In the genomic region with DNA sequence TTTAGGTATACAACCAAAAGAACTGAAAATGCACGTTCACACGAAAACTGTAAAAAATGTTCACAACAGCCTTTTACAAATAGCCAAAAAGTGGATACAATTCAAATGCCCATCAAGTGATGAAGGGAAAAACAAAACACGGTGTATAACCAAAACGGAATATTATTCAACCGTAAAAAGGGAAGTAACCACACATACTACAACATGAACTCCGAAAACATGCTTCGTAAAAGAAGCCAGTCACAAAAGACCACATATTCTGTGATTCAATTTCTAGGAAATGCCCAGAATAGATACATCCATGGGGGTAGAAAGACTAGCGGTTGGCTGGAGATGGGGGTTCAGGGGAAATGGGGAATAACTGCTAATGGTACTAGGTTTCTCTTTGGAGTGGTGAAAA, we compare ENCODE assay signal across 17 cellular contexts.
DNase-seq lines count a peak whose midpoint lies in the region; ATAC-seq, FAIRE-seq and TF ChIP-seq lines count a peak whose summit lies in the region.
"Had no signal": no experiment of that assay in that cellular context is flagged by ENCODE, and none has a peak within 500 bp of the region (broad histone marks: within the 10 kb centered on the region; RNA-seq: fewer than 3 reads in every experiment).

No MANE protein-coding gene starts in this region.

- DNase-seq in CD1c-positive myeloid dendritic cell (ENCODE audit: extremely low spot score) (peak; percentile 25), GM19239 (ENCODE audit: insufficient read length, low spot score) (no peak), OCI-LY7 (ENCODE audit: low spot score) (no peak), type B pancreatic cell (ENCODE audit: extremely low spot score, unreplicated experiment) (no peak)
- DNase-seq in naive thymus-derived CD4-positive, alpha-beta T cell = no peak
- no peak for DNase-seq in activated naive CD4-positive, alpha-beta T cell treated with anti-CD3 and anti-CD28 coated beads for 36 hours
- DNase-seq: ACHN, COR-L47, DMS153, EL, KG1, NCI-H1417 treated with DMSO at 0.1 percent for 48 hours, NCI-H2029, NCI-H510A had no signal

- ATAC-seq in naive thymus-derived CD4-positive, alpha-beta T cell = no peak
- ATAC-seq in GM18909 (IDR thresholded peaks at IDR 0.05; ENCODE audit: poor library complexity, unreplicated experiment) = no peak
- ATAC-seq in HG03025 (IDR thresholded peaks at IDR 0.05; ENCODE audit: low FRiP score, unreplicated experiment) = no peak

- peaks cover 45 to 91% (median 68%) of the 10 kb centered on the region in 7 donors for H3K4me1 Mint-ChIP-seq in naive thymus-derived CD4-positive, alpha-beta T cell
- H3K4me1 Mint-ChIP-seq in type B pancreatic cell (ENCODE audit: unreplicated experiment) = peaks cover 30% of the 10 kb centered on the region
- H3K4me1 Mint-ChIP-seq in activated naive CD4-positive, alpha-beta T cell treated with anti-CD3 and anti-CD28 coated beads for 36 hours (ENCODE audit: low read depth) = peaks cover 49% of the 10 kb centered on the region

- CTCF ChIA-PET in OCI-LY7 (lab: Charles Lee; ENCODE audit: unreplicated experiment) = no interaction called here
- CTCF ChIA-PET in naive thymus-derived CD4-positive, alpha-beta T cell (lab: Charles Lee) = no interaction called here
- CTCF ChIA-PET in activated naive CD4-positive, alpha-beta T cell treated with anti-CD3 and anti-CD28 coated beads for 36 hours (lab: Charles Lee) = no interaction called here

- TF ChIP-seq CTCF in OCI-LY7 (conservative IDR thresholded peaks at IDR 0.05; ENCODE audit: low read length) = no peak
- TF ChIP-seq CTCF in type B pancreatic cell (conservative IDR thresholded peaks at IDR 0.05) = no peak

- peaks cover 18% of the 10 kb centered on the region for H3K4me1 ChIP-seq in OCI-LY7 (ENCODE audit: insufficient read depth, low read length, poor library complexity, severe bottlenecking)
- peaks cover 23 to 38% of the 10 kb centered on the region in 2 donors for H3K4me1 ChIP-seq in naive thymus-derived CD4-positive, alpha-beta T cell (ENCODE audit: control insufficient read depth in 2 of 2, insufficient read depth in 2 of 2, low read length in 2 of 2)

- H3K27me3 ChIP-seq in naive thymus-derived CD4-positive, alpha-beta T cell (ENCODE audit: control insufficient read depth in 2 of 2, insufficient read depth in 2 of 2, low read length in 2 of 2) = no peaks in the 10 kb centered on the region

- no peak overlapping the region for H3K4me3 ChIP-seq in OCI-LY7 (ENCODE audit: low read depth, low read length, poor library complexity, severe bottlenecking)
- H3K4me3 ChIP-seq in naive thymus-derived CD4-positive, alpha-beta T cell (ENCODE audit: low read length) = peak overlapping the region; percentile 9

- peaks cover 54% of the 10 kb centered on the region for H3K79me2 ChIP-seq in OCI-LY7 (ENCODE audit: insufficient read depth, low read depth, low read length)

- POLR2A ChIA-PET in OCI-LY7 (lab: Charles Lee) = no interaction called here
- POLR2A ChIA-PET in naive thymus-derived CD4-positive, alpha-beta T cell (lab: Charles Lee) = no interaction called here

- no peak overlapping the region for H3K27ac ChIP-seq in OCI-LY7 (ENCODE audit: low read depth, low read length, poor library complexity, severe bottlenecking)
- H3K27ac ChIP-seq in naive thymus-derived CD4-positive, alpha-beta T cell (ENCODE audit: low read depth, low read length) = no peak overlapping the region
- H3K27ac ChIP-seq: HL-60 had no signal

- H3K27ac Mint-ChIP-seq in naive thymus-derived CD4-positive, alpha-beta T cell = peak overlapping the region in 3 of 9 donors; percentile 36 to 49 (median 45)
- no peak overlapping the region for H3K27ac Mint-ChIP-seq in type B pancreatic cell
- H3K27ac Mint-ChIP-seq in activated naive CD4-positive, alpha-beta T cell treated with anti-CD3 and anti-CD28 coated beads for 36 hours = no peak overlapping the region

- H3K4me3 Mint-ChIP-seq in naive thymus-derived CD4-positive, alpha-beta T cell = peak overlapping the region in 7 of 10 donors; percentile 11 to 72 (median 47)
- H3K4me3 Mint-ChIP-seq in type B pancreatic cell = no peak overlapping the region
- H3K4me3 Mint-ChIP-seq in activated naive CD4-positive, alpha-beta T cell treated with anti-CD3 and anti-CD28 coated beads for 36 hours = no peak overlapping the region

- peaks cover 22% of the 10 kb centered on the region for H3K36me3 ChIP-seq in OCI-LY7 (ENCODE audit: insufficient read depth, low read length)
- no peaks in the 10 kb centered on the region for H3K36me3 ChIP-seq in naive thymus-derived CD4-positive, alpha-beta T cell (ENCODE audit: control insufficient read depth in 2 of 3, insufficient read depth in 3 of 3, low read length in 3 of 3)

- no peaks in the 10 kb centered on the region for H3K27me3 Mint-ChIP-seq in naive thymus-derived CD4-positive, alpha-beta T cell
- no peaks in the 10 kb centered on the region for H3K27me3 Mint-ChIP-seq in type B pancreatic cell
- H3K27me3 Mint-ChIP-seq in activated naive CD4-positive, alpha-beta T cell treated with anti-CD3 and anti-CD28 coated beads for 36 hours (ENCODE audit: low read depth) = no peaks in the 10 kb centered on the region

- peak overlapping the region; percentile 34 for H3K4me2 ChIP-seq in OCI-LY7 (ENCODE audit: low read length)

- H3K9me3 Mint-ChIP-seq in naive thymus-derived CD4-positive, alpha-beta T cell = no peaks in the 10 kb centered on the region
- no peaks in the 10 kb centered on the region for H3K9me3 Mint-ChIP-seq in type B pancreatic cell
- H3K9me3 Mint-ChIP-seq in activated naive CD4-positive, alpha-beta T cell treated with anti-CD3 and anti-CD28 coated beads for 36 hours = no peaks in the 10 kb centered on the region

- H2AFZ ChIP-seq in OCI-LY7 (ENCODE audit: low read length) = no peak overlapping the region

- no TSS peak for BruUV-seq in OCI-LY7 (replicated peaks; lab: Mats Ljungman, UMichigan)

- intact Hi-C loops in OCI-LY7 (cut with micrococcal nuclease; ENCODE audit: unreplicated experiment) = loop anchor here (5.0 kb wide), 1 partner anchor 68 kb away; no protein-coding TSS in a partner anchor
- intact Hi-C loops in naive thymus-derived CD4-positive, alpha-beta T cell (cut with micrococcal nuclease) = loop anchor here (10.0 kb wide), 2 partner anchors 46 to 456 kb away; no protein-coding TSS in a partner anchor
- intact Hi-C loops in activated naive CD4-positive, alpha-beta T cell treated with anti-CD3 and anti-CD28 coated beads for 36 hours (cut with micrococcal nuclease) = loop anchor here (1.0 kb wide), 1 partner anchor 8 kb away; no protein-coding TSS in a partner anchor

- FAIRE-seq in GM19239 (lab: Jason Lieb, UNC) = peak; percentile 28

- peaks cover 0 to 19% (median 8%) of the 10 kb centered on the region in 5 donors for H3K36me3 Mint-ChIP-seq in naive thymus-derived CD4-positive, alpha-beta T cell
- H3K36me3 Mint-ChIP-seq in type B pancreatic cell = peaks cover 10% of the 10 kb centered on the region
- H3K36me3 Mint-ChIP-seq in activated naive CD4-positive, alpha-beta T cell treated with anti-CD3 and anti-CD28 coated beads for 36 hours (ENCODE audit: low read depth) = peaks cover 6% of the 10 kb centered on the region

- H3K9me2 ChIP-seq in OCI-LY7 (ENCODE audit: insufficient read depth, low read length) = no peaks in the 10 kb centered on the region

- H4K20me1 ChIP-seq in OCI-LY7 (ENCODE audit: insufficient read depth, low read length) = peaks cover 19% of the 10 kb centered on the region

- H3K9me3 ChIP-seq in OCI-LY7 (ENCODE audit: low read length) = no peaks in the 10 kb centered on the region
- no peaks in the 10 kb centered on the region for H3K9me3 ChIP-seq in naive thymus-derived CD4-positive, alpha-beta T cell (ENCODE audit: control insufficient read depth in 2 of 3, low read length in 3 of 3)

Comparison
In these comparisons a context has a peak if more than half of its experiments do, and no peak if none do; other contexts are left out.
1. H3K4me3 Mint-ChIP-seq: peak in naive thymus-derived CD4-positive, alpha-beta T cell (7 of 10); none in type B pancreatic cell (single experiment) and activated naive CD4-positive, alpha-beta T cell treated with anti-CD3 and anti-CD28 coated beads for 36 hours (single experiment).